In genomic region chr7:132258231-132258630, GRCh38 we compare ENCODE assay signal across 20 cellular contexts.
"Had no signal": no experiment of that assay in that cellular context is flagged by ENCODE, and none has a peak within 500 bp of the region (broad histone marks: within the 10 kb centered on the region; RNA-seq: fewer than 3 reads in every experiment).

No MANE protein-coding gene starts in this region.

- H3K36me3 Mint-ChIP-seq: memory B cell; naive thymus-derived CD4-positive, alpha-beta T cell had no signal

- H3K27me3 ChIP-seq: heart left ventricle, left lung had no signal

- DNase-seq: dermis blood vessel endothelial cell; dorsolateral prefrontal cortex; effector CD4-positive, alpha-beta T cell; effector memory CD8-positive, alpha-beta T cell; endodermal cell; erythroblast; foreskin keratinocyte; heart left ventricle; hippocampal formation; left cardiac atrium; left lung; lower lobe of right lung; mesendoderm; midbrain; naive thymus-derived CD4-positive, alpha-beta T cell had no signal

- H3K9me3 ChIP-seq: gastroesophageal sphincter, heart left ventricle, left lung, lower lobe of right lung had no signal

- H3K4me3 Mint-ChIP-seq: effector memory CD8-positive, alpha-beta T cell; endodermal cell; memory B cell; naive thymus-derived CD4-positive, alpha-beta T cell had no signal

- ATAC-seq: effector memory CD8-positive, alpha-beta T cell; esophagus mucosa; foreskin keratinocyte; gastroesophageal sphincter; heart left ventricle; left cardiac atrium; left lung; lower lobe of right lung; naive thymus-derived CD4-positive, alpha-beta T cell had no signal

- H3K27ac ChIP-seq: dorsolateral prefrontal cortex, epithelial cell of prostate, foreskin keratinocyte, gastroesophageal sphincter, heart left ventricle, left lung, lower lobe of right lung had no signal

- H3K4me1 Mint-ChIP-seq: endodermal cell; memory B cell; naive thymus-derived CD4-positive, alpha-beta T cell had no signal

- H3K4me3 ChIP-seq: coronary artery, dorsolateral prefrontal cortex, gastroesophageal sphincter, heart left ventricle, left lung, lower lobe of right lung had no signal

- H3K27me3 Mint-ChIP-seq: memory B cell had no signal

- H3K36me3 ChIP-seq: gastroesophageal sphincter, heart left ventricle, left lung, lower lobe of right lung had no signal

- H3K4me1 ChIP-seq: foreskin keratinocyte, left lung, lower lobe of right lung had no signal

- H3K27ac Mint-ChIP-seq: effector memory CD8-positive, alpha-beta T cell; endodermal cell; memory B cell; naive thymus-derived CD4-positive, alpha-beta T cell had no signal
